Comparison of ENCODE assay signal across 9 cellular contexts in the genomic region with DNA sequence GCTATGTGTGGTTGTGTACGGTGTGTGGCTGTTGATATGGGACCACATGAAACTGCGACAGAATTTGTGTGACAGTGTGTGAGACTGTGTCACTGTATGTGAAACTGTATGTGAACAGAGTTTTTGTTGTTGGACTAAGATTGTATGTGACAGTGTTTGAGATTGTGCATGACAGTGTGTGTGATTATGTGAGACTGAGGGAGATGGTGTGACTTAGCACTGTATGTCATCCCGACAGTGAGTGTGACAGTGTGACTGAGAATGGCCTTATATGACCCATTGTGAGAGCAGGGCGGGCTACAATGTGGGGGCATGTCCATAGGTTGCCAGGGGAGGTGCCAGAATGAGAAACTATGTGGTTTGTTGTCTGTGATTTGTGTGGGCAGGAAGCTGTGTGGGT. TPM values are rescaled to one million over a fixed set of nuclear protein-coding genes. Genes with fewer than 3 reads are reported as not detected.
DNase-seq lines count a peak whose midpoint lies in the region; ATAC-seq and TF ChIP-seq lines count a peak whose summit lies in the region.
"Had no signal": no experiment of that assay in that cellular context is flagged by ENCODE, and none has a peak within 500 bp of the region (broad histone marks: within the 10 kb centered on the region; RNA-seq: fewer than 3 reads in every experiment).

No MANE protein-coding gene starts in this region.

- H3K4me3 ChIP-seq in AG04449 (ENCODE audit: low read depth, low read length): peak overlapping the region; percentile 98
- H3K4me3 ChIP-seq in HUES6 (ENCODE audit: low read depth, low read length): peak overlapping the region; percentile 90
- H3K4me3 ChIP-seq in astrocyte of the cerebellum (ENCODE audit: low read depth, low read length): peak overlapping the region; percentile 84
- peak overlapping the region; percentile 6 for H3K4me3 ChIP-seq in mesendoderm (ENCODE audit: low read length)

- in situ Hi-C loops in astrocyte of the cerebellum (cut with HindIII; ENCODE audit: low sequenced_read_pairs): no loop called here

- no peak overlapping the region for H4K8ac ChIP-seq in mesendoderm (ENCODE audit: low read depth, low read length)

- no peak for ATAC-seq in HG03439 (IDR thresholded peaks at IDR 0.05; ENCODE audit: unreplicated experiment)

- POLR2A ChIA-PET in AG04449 (lab: Yijun Ruan, JAX): no interaction called here

- peak overlapping the region; percentile 99 for H2AK5ac ChIP-seq in mesendoderm (ENCODE audit: low read length)

- no peaks in the 10 kb centered on the region for H3K27me3 ChIP-seq in HUES6 (ENCODE audit: control insufficient read depth, insufficient read depth, low read length)
- no peaks in the 10 kb centered on the region for H3K27me3 ChIP-seq in mesendoderm (ENCODE audit: insufficient read depth, low read length, poor library complexity)

- H3K9ac ChIP-seq in HUES6 (ENCODE audit: low read length): no peak overlapping the region
- no peak overlapping the region for H3K9ac ChIP-seq in mesendoderm (ENCODE audit: low read length)

- H3K79me2 ChIP-seq in mesendoderm (ENCODE audit: control insufficient read depth, insufficient read depth, low read length): peaks cover 3% of the 10 kb centered on the region

- H2BK5ac ChIP-seq in mesendoderm (ENCODE audit: low read length): no peak overlapping the region

- no peak overlapping the region for H2BK120ac ChIP-seq in mesendoderm (ENCODE audit: low read depth, low read length)

- no peak overlapping the region for H3K18ac ChIP-seq in mesendoderm (ENCODE audit: low read length)

- peaks cover 6% of the 10 kb centered on the region for H3K79me1 ChIP-seq in mesendoderm (ENCODE audit: low read length)

- H3K9me3 ChIP-seq in HUES6 (ENCODE audit: control insufficient read depth, insufficient read depth, low read depth, low read length): peaks cover 57% of the 10 kb centered on the region

- peak overlapping the region; percentile 73 for H3K4me2 ChIP-seq in mesendoderm (ENCODE audit: low read length)

- H3K56ac ChIP-seq in mesendoderm (ENCODE audit: low read length): no peak overlapping the region

- H3K27ac ChIP-seq in HUES6 (ENCODE audit: low read depth, low read length) (no peak overlapping the region), mesendoderm (ENCODE audit: low read depth, low read length) (no peak overlapping the region)

- H4K5ac ChIP-seq in mesendoderm (ENCODE audit: low read length): no peak overlapping the region

- TF ChIP-seq CTCF in AG04449 (IDR thresholded peaks at IDR 0.05; ENCODE audit: insufficient read depth, low read length, missing control alignments): no peak
- no peak for TF ChIP-seq CTCF in astrocyte of the cerebellum (IDR thresholded peaks at IDR 0.05; ENCODE audit: low read depth, low read length, missing control alignments)

- CTCF ChIA-PET in AG04449 (lab: Yijun Ruan, JAX): no interaction called here

- H3K23ac ChIP-seq in mesendoderm (ENCODE audit: low read length): no peak overlapping the region

- H3K36me3 ChIP-seq in HUES6 (ENCODE audit: control insufficient read depth, insufficient read depth, low read length) (peaks cover 26% of the 10 kb centered on the region), mesendoderm (ENCODE audit: control insufficient read depth, insufficient read depth, low read length) (peaks cover 1% of the 10 kb centered on the region)

- H3K4ac ChIP-seq in mesendoderm (ENCODE audit: low read depth, low read length): no peak overlapping the region

- H3K4me1 ChIP-seq in HUES6 (ENCODE audit: control insufficient read depth, insufficient read depth, low read length) (peaks cover 5% of the 10 kb centered on the region), mesendoderm (ENCODE audit: control insufficient read depth, low read depth, low read length) (peaks cover 6% of the 10 kb centered on the region)

- DNase-seq in AG04449 (ENCODE audit: low read depth, low spot score) (no peak), astrocyte of the cerebellum (ENCODE audit: low read depth) (no peak), mesendoderm (no peak), NCI-H146 (lab: John Stamatoyannopoulos, UW) (no peak), HT-29 (ENCODE audit: low spot score) (no peak), NCI-H1436 treated with DMSO at 0.1 percent for 48 hours (lab: John Stamatoyannopoulos, UW) (no peak)
- DNase-seq: NCI-H1417 had no signal

- no peak overlapping the region for H2BK15ac ChIP-seq in mesendoderm (replicated peaks; ENCODE audit: low read depth)

- no CpG with 5 or more reads among the region's 4 CpGs for WGBS in mesendoderm (ENCODE audit: extremely low coverage, insufficient coverage, low lambda C conversion rate)

RNA-seq across cellular contexts. Expression of a gene that starts 0.9 kb away (rescaled TPM):
- 2.1 TPM for polyA plus RNA-seq in mesendoderm (2013, experiment 1 of 2)
- polyA plus RNA-seq in mesendoderm (2013, experiment 2 of 2): 2.2 TPM
- total RNA-seq in HT-29 (2014; rRNA removed; shearing (Covaris generic)): not detected in 2 replicates

RNA-seq across cellular contexts. Expression of a gene that starts 11.7 kb away (rescaled TPM):
- 3.5 TPM for polyA plus RNA-seq in mesendoderm (2013, experiment 1 of 2)
- polyA plus RNA-seq in mesendoderm (2013, experiment 2 of 2): 3.3 TPM
- not detected in 2 replicates for total RNA-seq in HT-29 (2014; rRNA removed; shearing (Covaris generic))

Comparison
In these comparisons a context has a peak if more than half of its experiments do, and no peak if none do; other contexts are left out.
1. H3K4me3 ChIP-seq: peak in every context shown above with its lines; median percentile 98 in AG04449; 90 in HUES6; 84 in astrocyte of the cerebellum; 6 in mesendoderm.